In the genomic region with DNA sequence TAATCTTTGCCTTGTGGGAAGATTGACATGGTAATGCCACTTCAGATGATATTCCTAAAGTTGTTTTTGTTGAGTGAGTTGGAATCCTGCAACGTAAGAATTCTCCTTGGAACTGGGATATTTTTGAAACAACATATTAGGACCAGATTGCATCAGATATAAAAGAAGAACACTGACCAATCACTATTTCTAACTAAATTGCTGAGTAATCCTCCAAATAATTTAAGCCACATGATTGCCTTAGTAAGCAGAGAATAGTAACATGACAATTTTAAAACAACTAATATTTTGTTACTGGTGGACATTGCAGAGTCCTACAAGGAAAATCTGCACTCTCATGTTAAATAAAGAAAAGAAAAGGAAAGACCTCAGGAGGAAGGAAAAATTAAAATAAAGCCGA, we compare ENCODE assay signal across 18 cellular contexts.
"Had no signal": no experiment of that assay in that cellular context is flagged by ENCODE, and none has a peak within 500 bp of the region (broad histone marks: within the 10 kb centered on the region; RNA-seq: fewer than 3 reads in every experiment).

No MANE protein-coding gene starts in this region.

- H3K27ac Mint-ChIP-seq: dendritic cell treated with granulocyte-macrophage colony-stimulating factor and Interleukin-4, amounts not matched to agents 40 ng/mL and 50 ng/mL, for 4 days; effector memory CD8-positive, alpha-beta T cell; naive thymus-derived CD4-positive, alpha-beta T cell; nephron progenitor cell; type B pancreatic cell had no signal

- H3K36me3 ChIP-seq: esophagus muscularis mucosa, heart left ventricle, stomach, thyroid gland, uterus had no signal

- H3K36me3 Mint-ChIP-seq: naive thymus-derived CD4-positive, alpha-beta T cell; type B pancreatic cell had no signal

- H3K4me3 Mint-ChIP-seq: dendritic cell treated with granulocyte-macrophage colony-stimulating factor and Interleukin-4, amounts not matched to agents 40 ng/mL and 50 ng/mL, for 4 days; effector memory CD8-positive, alpha-beta T cell; naive thymus-derived CD4-positive, alpha-beta T cell; nephron progenitor cell; type B pancreatic cell had no signal

- H3K27ac ChIP-seq: epithelial cell of prostate, esophagus muscularis mucosa, heart left ventricle, skin epidermis, stomach, thyroid gland, uterus had no signal

- H3K9me3 Mint-ChIP-seq: effector memory CD8-positive, alpha-beta T cell; naive thymus-derived CD4-positive, alpha-beta T cell; nephron progenitor cell; type B pancreatic cell had no signal

- H3K4me3 ChIP-seq: esophagus muscularis mucosa, heart left ventricle, skin epidermis, stomach, thyroid gland, uterus had no signal

- H3K4me1 Mint-ChIP-seq: naive thymus-derived CD4-positive, alpha-beta T cell had no signal

- H3K9me3 ChIP-seq: esophagus muscularis mucosa, heart left ventricle, stomach, thyroid gland, uterus had no signal

- H3K27me3 Mint-ChIP-seq: dendritic cell treated with granulocyte-macrophage colony-stimulating factor and Interleukin-4, amounts not matched to agents 40 ng/mL and 50 ng/mL, for 4 days; effector memory CD8-positive, alpha-beta T cell had no signal

- H3K4me1 ChIP-seq: esophagus muscularis mucosa, heart left ventricle, stomach, thyroid gland, uterus had no signal

- ATAC-seq: effector memory CD8-positive, alpha-beta T cell; heart left ventricle; left colon; left ventricle myocardium superior; naive thymus-derived CD4-positive, alpha-beta T cell; sciatic nerve had no signal

- DNase-seq: effector memory CD8-positive, alpha-beta T cell; heart left ventricle; hippocampal formation; left colon; left ventricle myocardium superior; naive thymus-derived CD4-positive, alpha-beta T cell; nephron progenitor cell; stimulated activated CD4-positive, alpha-beta T cell treated with anti-CD3 and anti-CD28 coated beads, Interleukin-2, amount 100 ng/mL, for 24 hours; stimulated activated naive CD4-positive, alpha-beta T cell; stomach; thyroid gland; uterus had no signal

- H3K27me3 ChIP-seq: esophagus muscularis mucosa, heart left ventricle, stomach, thyroid gland, uterus had no signal
